In genomic region chr1:183648042-183648441, GRCh38 we compare ENCODE assay signal across 26 cellular contexts. TPM values are rescaled to one million over a fixed set of nuclear protein-coding genes. Genes with fewer than 3 reads are reported as not detected.
DNase-seq lines count a peak whose midpoint lies in the region; ATAC-seq, FAIRE-seq and TF ChIP-seq lines count a peak whose summit lies in the region.
"Had no signal": no experiment of that assay in that cellular context is flagged by ENCODE, and none has a peak within 500 bp of the region (broad histone marks: within the 10 kb centered on the region; RNA-seq: fewer than 3 reads in every experiment).

No MANE protein-coding gene starts in this region.

- ATAC-seq in HepG2: no peak
- no peak for ATAC-seq in right lobe of liver
- ATAC-seq in activated CD8-positive, alpha-beta T cell treated with anti-CD3 and anti-CD28 coated beads for 36 hours: no peak
- ATAC-seq in GM19395 (IDR thresholded peaks at IDR 0.05; ENCODE audit: unreplicated experiment): no peak
- ATAC-seq: GM12878, HCT116, Right ventricle myocardium inferior had no signal

- H3K4me3 ChIP-seq in HepG2 (replicated peaks in 1 of 3; ENCODE audit: insufficient read depth in 1 of 3, low read depth in 2 of 3, low read length in 3 of 3) (no peak overlapping the region), right lobe of liver (no peak overlapping the region), SK-N-MC (peak overlapping the region; percentile 73), endocrine pancreas (ENCODE audit: control insufficient read depth, insufficient read depth, low read length) (peak overlapping the region; percentile 28), tibial nerve (no peak overlapping the region)
- H3K4me3 ChIP-seq: GM12878, PC-9 had no signal

- no peaks in the 10 kb centered on the region for H3K27me3 ChIP-seq in HepG2 (ENCODE audit: control insufficient read depth in 1 of 2, insufficient read depth in 2 of 2, low read length in 2 of 2)
- no peaks in the 10 kb centered on the region for H3K27me3 ChIP-seq in right lobe of liver
- H3K27me3 ChIP-seq in endocrine pancreas (ENCODE audit: control insufficient read depth, insufficient read depth, low read length): no peaks in the 10 kb centered on the region
- H3K27me3 ChIP-seq in tibial nerve: no peaks in the 10 kb centered on the region

- no peak for DNase-seq in HepG2 (ENCODE audit: low spot score)
- DNase-seq in right lobe of liver: no peak
- DNase-seq in SK-N-MC (ENCODE audit: low read depth, low spot score): no peak
- DNase-seq in activated CD8-positive, alpha-beta T cell treated with anti-CD3 and anti-CD28 coated beads for 36 hours: no peak
- DNase-seq in tibial nerve (ENCODE audit: low spot score in 2 of 2): no peak
- DNase-seq: CD4-positive, alpha-beta memory T cell; COR-L47; GDM1; Karpas-422; NCI-H1092; NCI-H1417 treated with DMSO at 0.1 percent for 48 hours; NCI-H1694 treated with DMSO at 0.1 percent for 48 hours; NCI-H2081; NCI-H446 treated with DMSO at 0.1 percent for 48 hours; NCI-H526; PC-9 had no signal

- POLR2A ChIA-PET in HepG2 (lab: Yijun Ruan, JAX): no interaction called here
- POLR2A ChIA-PET in activated CD8-positive, alpha-beta T cell treated with anti-CD3 and anti-CD28 coated beads for 36 hours (lab: Charles Lee): interaction anchor here (0.6 kb wide), 1 partner anchor 1029 kb away, joined by 3 read pairs; no protein-coding TSS in a partner anchor

- no peaks in the 10 kb centered on the region for H3K9me3 Mint-ChIP-seq in activated CD8-positive, alpha-beta T cell treated with anti-CD3 and anti-CD28 coated beads for 36 hours
- H3K9me3 Mint-ChIP-seq: CD4-positive, alpha-beta memory T cell had no signal

- no peak overlapping the region for H3K4me3 Mint-ChIP-seq in activated CD8-positive, alpha-beta T cell treated with anti-CD3 and anti-CD28 coated beads for 36 hours
- H3K4me3 Mint-ChIP-seq: CD4-positive, alpha-beta memory T cell had no signal

- TF ChIP-seq EP300 in HepG2 (IDR thresholded peaks at IDR 0.05; ENCODE audit: low read depth in 2 of 2, low read length in 2 of 2) (no peak), HepG2 (CRISPR knock-in tag; IDR thresholded peaks at IDR 0.05; ENCODE audit: borderline replicate concordance) (no peak), tibial nerve (IDR thresholded peaks at IDR 0.05) (no peak)

- intact Hi-C loops in HepG2 (cut with micrococcal nuclease; ENCODE audit: unreplicated experiment): no loop called here
- intact Hi-C loops in right lobe of liver (cut with DNase I): no loop called here
- intact Hi-C loops in activated CD8-positive, alpha-beta T cell treated with anti-CD3 and anti-CD28 coated beads for 36 hours (cut with micrococcal nuclease): no loop called here

- no peaks in the 10 kb centered on the region for H3K9me3 ChIP-seq in HepG2 (ENCODE audit: low read length)
- no peaks in the 10 kb centered on the region for H3K9me3 ChIP-seq in right lobe of liver
- no peaks in the 10 kb centered on the region for H3K9me3 ChIP-seq in SK-N-MC (ENCODE audit: low read depth, low read length)
- no peaks in the 10 kb centered on the region for H3K9me3 ChIP-seq in endocrine pancreas (ENCODE audit: control insufficient read depth, low read length)
- no peaks in the 10 kb centered on the region for H3K9me3 ChIP-seq in tibial nerve

- H3K36me3 Mint-ChIP-seq in activated CD8-positive, alpha-beta T cell treated with anti-CD3 and anti-CD28 coated beads for 36 hours (ENCODE audit: low read depth): no peaks in the 10 kb centered on the region
- H3K36me3 Mint-ChIP-seq: CD4-positive, alpha-beta memory T cell had no signal

- H3K27ac Mint-ChIP-seq in activated CD8-positive, alpha-beta T cell treated with anti-CD3 and anti-CD28 coated beads for 36 hours: no peak overlapping the region
- H3K27ac Mint-ChIP-seq: CD4-positive, alpha-beta memory T cell had no signal

- in situ Hi-C loops in HepG2 (cut with HindIII; ENCODE audit: extremely low pct_ligation_motif_present, low pct_unique_long_range_greater_than_20kb): loop anchor here (10.0 kb wide), 1 partner anchor 47 kb away; no protein-coding TSS in a partner anchor

- TF ChIP-seq POLR2A in HepG2 (IDR thresholded peaks at IDR 0.05; ENCODE audit: insufficient read depth in 1 of 2, low read depth in 2 of 2, low read length in 2 of 2): no peak
- TF ChIP-seq POLR2A in right lobe of liver (IDR thresholded peaks at IDR 0.05): no peak
- no peak for TF ChIP-seq POLR2A in tibial nerve (IDR thresholded peaks at IDR 0.05)

- no peak for TF ChIP-seq RAD21 in HepG2 (CRISPR knock-in tag; IDR thresholded peaks at IDR 0.05)

- BruUV-seq in HepG2 (replicated peaks; lab: Mats Ljungman, UMichigan): no TSS peak

- H3K4me1 ChIP-seq in HepG2 (ENCODE audit: insufficient read depth, low read length): peaks cover 22% of the 10 kb centered on the region
- peaks cover 0 to 5% (median 0%) of the 10 kb centered on the region in 4 donors for H3K4me1 ChIP-seq in right lobe of liver
- H3K4me1 ChIP-seq in endocrine pancreas (ENCODE audit: control insufficient read depth, insufficient read depth, low read length): peaks cover 3% of the 10 kb centered on the region
- H3K4me1 ChIP-seq in tibial nerve: peaks cover 0 to 16% (median 0%) of the 10 kb centered on the region in 4 donors

- FAIRE-seq in HepG2 (lab: Jason Lieb, UNC): no peak
- FAIRE-seq: A204.1, GM12878 had no signal

- H3K79me2 ChIP-seq in HepG2 (ENCODE audit: insufficient read depth, low read length): no peaks in the 10 kb centered on the region

- no peaks in the 10 kb centered on the region; a peak in 1 of 5 replicates for H3K36me3 ChIP-seq in HepG2 (replicated peaks in 1 of 2; ENCODE audit: control insufficient read depth in 1 of 2, insufficient read depth in 2 of 2, low read length in 2 of 2)
- H3K36me3 ChIP-seq in right lobe of liver: no peaks in the 10 kb centered on the region
- H3K36me3 ChIP-seq in SK-N-MC (ENCODE audit: insufficient read depth, low read length): no peaks in the 10 kb centered on the region
- H3K36me3 ChIP-seq in endocrine pancreas (ENCODE audit: control insufficient read depth, insufficient read depth, low read length): no peaks in the 10 kb centered on the region
- H3K36me3 ChIP-seq in tibial nerve: no peaks in the 10 kb centered on the region

- peaks cover 19% of the 10 kb centered on the region for H3K4me1 Mint-ChIP-seq in activated CD8-positive, alpha-beta T cell treated with anti-CD3 and anti-CD28 coated beads for 36 hours (ENCODE audit: low read depth)

- 96% methylated on average over 8 of the region's 8 CpGs for WGBS in HepG2 (ENCODE audit: low lambda C conversion rate)
- WGBS in right lobe of liver (ENCODE audit: insufficient coverage, low coverage, low lambda C conversion rate, missing lambda C conversion rate): 89% methylated on average over 6 of the region's 8 CpGs
- WGBS in tibial nerve, 2 donors: 84 to 87% methylated on average over 8 of the region's 8 CpGs

- no peak overlapping the region for H3K9ac ChIP-seq in HepG2 (ENCODE audit: insufficient read depth, low read depth, low read length)
- peak overlapping the region; percentile 54 for H3K9ac ChIP-seq in SK-N-MC (ENCODE audit: insufficient read length)
- H3K9ac ChIP-seq in endocrine pancreas (ENCODE audit: control insufficient read depth, insufficient read depth, low read length): no peak overlapping the region

- CTCF ChIA-PET in HepG2 (lab: Yijun Ruan, JAX; ENCODE audit: low intra/inter-chr PET ratio, low total read pairs): no interaction called here
- CTCF ChIA-PET in activated CD8-positive, alpha-beta T cell treated with anti-CD3 and anti-CD28 coated beads for 36 hours (lab: Charles Lee): interaction anchor here (0.6 to 2.9 kb wide), 5 partner anchors 14 to 268 kb away, joined by 3 to 14 read pairs (median 6); no protein-coding TSS in a partner anchor

- no peak overlapping the region for H3K4me2 ChIP-seq in HepG2 (ENCODE audit: low read depth, low read length)
- H3K4me2 ChIP-seq: PC-9 had no signal

- TF ChIP-seq CTCF in HepG2 (CRISPR knock-in tag; IDR thresholded peaks at IDR 0.05): no peak
- TF ChIP-seq CTCF in right lobe of liver (IDR thresholded peaks at IDR 0.05): no peak
- no peak for TF ChIP-seq CTCF in activated CD8-positive, alpha-beta T cell treated with anti-CD3 and anti-CD28 coated beads for 36 hours (IDR thresholded peaks at IDR 0.05)
- no peak for TF ChIP-seq CTCF in tibial nerve (IDR thresholded peaks at IDR 0.05)

- H4K20me1 ChIP-seq in HepG2 (ENCODE audit: insufficient read depth, low read length): no peaks in the 10 kb centered on the region

- H2AFZ ChIP-seq in HepG2 (ENCODE audit: low read length): no peak overlapping the region
- H2AFZ ChIP-seq: PC-9 had no signal

- H3K27me3 Mint-ChIP-seq in activated CD8-positive, alpha-beta T cell treated with anti-CD3 and anti-CD28 coated beads for 36 hours: no peaks in the 10 kb centered on the region
- H3K27me3 Mint-ChIP-seq: CD4-positive, alpha-beta memory T cell had no signal

- H3K27ac ChIP-seq in HepG2 (ENCODE audit: extremely low read length, insufficient read depth, low read length) (no peak overlapping the region), right lobe of liver (no peak overlapping the region), SK-N-MC (peak overlapping the region; percentile 91), tibial nerve (no peak overlapping the region)
- H3K27ac ChIP-seq: HL-60, PC-9 had no signal

RNA-seq across cellular contexts. Expression of gene APOBEC4, which starts 5.1 kb away (rescaled TPM):
- total RNA-seq in HepG2 (2016; rRNA removed; fragmentation: Illumina TruSeq; extraction: Trizol) (not detected in 2 replicates), right lobe of liver (not detected), tibial nerve (not detected)
- not detected in 2 replicates for total RNA-seq in HepG2 (2016; cell fraction: cytosol; rRNA removed; fragmentation: Illumina TruSeq; extraction: Trizol; ENCODE audit: low read depth)
- total RNA-seq in HepG2 (2016; cell fraction: insoluble cytoplasmic fraction; rRNA removed; fragmentation: Illumina TruSeq; extraction: Trizol): not detected in 2 replicates
- not detected in 2 replicates for total RNA-seq in HepG2 (2016; cell fraction: membrane; rRNA removed; fragmentation: Illumina TruSeq; extraction: Trizol)
- total RNA-seq in HepG2 (2016; cell fraction: nucleus; rRNA removed; fragmentation: Illumina TruSeq; extraction: Trizol): not detected in 2 replicates
- not detected in 2 replicates for polyA plus RNA-seq in HepG2 (2011; rRNA removed)
- not detected in 2 replicates for polyA plus RNA-seq in HepG2 (2011; cell fraction: cytosol; rRNA removed)
- not detected in 2 replicates for polyA plus RNA-seq in HepG2 (2011; cell fraction: nucleus; rRNA removed)
- not detected in 2 replicates for polyA plus RNA-seq in HepG2 (2012)
- not detected in 2 replicates for polyA plus RNA-seq in HepG2 (2016; cell fraction: cytosol; fragmentation: Illumina TruSeq; extraction: Trizol; ENCODE audit: low read depth)
- polyA plus RNA-seq in HepG2 (2016; cell fraction: insoluble cytoplasmic fraction; fragmentation: Illumina TruSeq; extraction: Trizol; ENCODE audit: low read depth): not detected in 2 replicates
- not detected in 2 replicates for polyA plus RNA-seq in HepG2 (2016; cell fraction: membrane; fragmentation: Illumina TruSeq; extraction: Trizol; ENCODE audit: low read depth)
- not detected in 2 replicates for polyA plus RNA-seq in HepG2 (2016; cell fraction: nucleus; fragmentation: Illumina TruSeq; extraction: Trizol; ENCODE audit: insufficient read depth, low read depth)
- polyA minus RNA-seq in HepG2 (2011; rRNA and poly(A)+ RNA removed; ENCODE audit: low replicate concordance): not detected in 2 replicates
- not detected in 2 replicates for polyA minus RNA-seq in HepG2 (2011; cell fraction: cytosol; rRNA and poly(A)+ RNA removed)
- not detected in 2 replicates for polyA minus RNA-seq in HepG2 (2011; cell fraction: nucleus; rRNA and poly(A)+ RNA removed)
- not detected for total RNA-seq in activated CD8-positive, alpha-beta T cell treated with anti-CD3 and anti-CD28 coated beads for 36 hours
- total RNA-seq: CD4-positive, alpha-beta memory T cell; H4; PC-9; Right ventricle myocardium inferior; RPMI7951; SK-MEL-5 had no signal
- polyA plus RNA-seq: CD4-positive, alpha-beta memory T cell had no signal

RNA-seq across cellular contexts. Expression of gene ARPC5, which starts 12.5 kb away (rescaled TPM):
- total RNA-seq in HepG2 (2016; rRNA removed; fragmentation: Illumina TruSeq; extraction: Trizol) (106 and 148 TPM in 2 replicates), right lobe of liver (10 to 100 TPM; 23.6 to 70.5 (median 41.3) TPM), tibial nerve (100 to 1,000 TPM in 1 of 4 donors, 10 to 100 TPM in 3; 71.8 to 102 (median 78.7) TPM)
- total RNA-seq in HepG2 (2016; cell fraction: cytosol; rRNA removed; fragmentation: Illumina TruSeq; extraction: Trizol; ENCODE audit: low read depth): 8.0 and 11.5 TPM in 2 replicates
- 110 and 163 TPM in 2 replicates for total RNA-seq in HepG2 (2016; cell fraction: insoluble cytoplasmic fraction; rRNA removed; fragmentation: Illumina TruSeq; extraction: Trizol)
- total RNA-seq in HepG2 (2016; cell fraction: membrane; rRNA removed; fragmentation: Illumina TruSeq; extraction: Trizol): 39.6 and 47.2 TPM in 2 replicates
- 45.8 TPM in 2 replicates for total RNA-seq in HepG2 (2016; cell fraction: nucleus; rRNA removed; fragmentation: Illumina TruSeq; extraction: Trizol)
- 40.1 and 48.4 TPM in 2 replicates for polyA plus RNA-seq in HepG2 (2011; rRNA removed)
- polyA plus RNA-seq in HepG2 (2011; cell fraction: cytosol; rRNA removed): 21.1 and 33.4 TPM in 2 replicates
- 7.7 and 10.0 TPM in 2 replicates for polyA plus RNA-seq in HepG2 (2011; cell fraction: nucleus; rRNA removed)
- polyA plus RNA-seq in HepG2 (2012): 50.2 and 53.9 TPM in 2 replicates
- polyA plus RNA-seq in HepG2 (2016; cell fraction: cytosol; fragmentation: Illumina TruSeq; extraction: Trizol; ENCODE audit: low read depth): 8.8 and 9.5 TPM in 2 replicates
- 146 and 157 TPM in 2 replicates for polyA plus RNA-seq in HepG2 (2016; cell fraction: insoluble cytoplasmic fraction; fragmentation: Illumina TruSeq; extraction: Trizol; ENCODE audit: low read depth)
- 29.5 and 30.2 TPM in 2 replicates for polyA plus RNA-seq in HepG2 (2016; cell fraction: membrane; fragmentation: Illumina TruSeq; extraction: Trizol; ENCODE audit: low read depth)
- 58.8 and 62.7 TPM in 2 replicates for polyA plus RNA-seq in HepG2 (2016; cell fraction: nucleus; fragmentation: Illumina TruSeq; extraction: Trizol; ENCODE audit: insufficient read depth, low read depth)
- polyA minus RNA-seq in HepG2 (2011; rRNA and poly(A)+ RNA removed; ENCODE audit: low replicate concordance): 16.7 and 70.1 TPM in 2 replicates
- 28.3 and 29.7 TPM in 2 replicates for polyA minus RNA-seq in HepG2 (2011; cell fraction: cytosol; rRNA and poly(A)+ RNA removed)
- 44.3 and 44.4 TPM in 2 replicates for polyA minus RNA-seq in HepG2 (2011; cell fraction: nucleus; rRNA and poly(A)+ RNA removed)
- total RNA-seq in activated CD8-positive, alpha-beta T cell treated with anti-CD3 and anti-CD28 coated beads for 36 hours: 100 to 1,000 TPM; 128 to 134 TPM

RNA-seq across cellular contexts. Expression of gene NCF2, which starts 57.8 kb away (rescaled TPM):
- 0.46 and 1.1 TPM in 2 replicates for total RNA-seq in HepG2 (2016; rRNA removed; fragmentation: Illumina TruSeq; extraction: Trizol)
- 0.26 and 0.30 TPM in 2 replicates for total RNA-seq in HepG2 (2016; cell fraction: cytosol; rRNA removed; fragmentation: Illumina TruSeq; extraction: Trizol; ENCODE audit: low read depth)
- total RNA-seq in HepG2 (2016; cell fraction: insoluble cytoplasmic fraction; rRNA removed; fragmentation: Illumina TruSeq; extraction: Trizol): 0.37 and 0.41 TPM in 2 replicates
- total RNA-seq in HepG2 (2016; cell fraction: membrane; rRNA removed; fragmentation: Illumina TruSeq; extraction: Trizol): 0.14 and 0.19 TPM in 2 replicates
- total RNA-seq in HepG2 (2016; cell fraction: nucleus; rRNA removed; fragmentation: Illumina TruSeq; extraction: Trizol): not detected in 2 replicates
- 0.18 and 0.25 TPM in 2 replicates for polyA plus RNA-seq in HepG2 (2011; rRNA removed)
- 0.50 and 0.68 TPM in 2 replicates for polyA plus RNA-seq in HepG2 (2011; cell fraction: cytosol; rRNA removed)
- 0.10 and 0.35 TPM in 2 replicates for polyA plus RNA-seq in HepG2 (2011; cell fraction: nucleus; rRNA removed)
- polyA plus RNA-seq in HepG2 (2012): 0.21 and 0.25 TPM in 2 replicates
- 0.14 and 0.24 TPM in 2 replicates for polyA plus RNA-seq in HepG2 (2016; cell fraction: cytosol; fragmentation: Illumina TruSeq; extraction: Trizol; ENCODE audit: low read depth)
- polyA plus RNA-seq in HepG2 (2016; cell fraction: insoluble cytoplasmic fraction; fragmentation: Illumina TruSeq; extraction: Trizol; ENCODE audit: low read depth): 0.27 and 1.4 TPM in 2 replicates
- polyA plus RNA-seq in HepG2 (2016; cell fraction: membrane; fragmentation: Illumina TruSeq; extraction: Trizol; ENCODE audit: low read depth): 0.43 and 0.53 TPM in 2 replicates
- polyA plus RNA-seq in HepG2 (2016; cell fraction: nucleus; fragmentation: Illumina TruSeq; extraction: Trizol; ENCODE audit: insufficient read depth, low read depth): 0.72 TPM in 1 of 2 replicates, not detected in the other
- polyA minus RNA-seq in HepG2 (2011; rRNA and poly(A)+ RNA removed; ENCODE audit: low replicate concordance): 3.3 TPM in 1 of 2 replicates, not detected in the other
- not detected in 2 replicates for polyA minus RNA-seq in HepG2 (2011; cell fraction: cytosol; rRNA and poly(A)+ RNA removed)
- polyA minus RNA-seq in HepG2 (2011; cell fraction: nucleus; rRNA and poly(A)+ RNA removed): not detected in 2 replicates
- 10 to 100 TPM in 3 of 6 experiments, 1 to 10 TPM in 3; 3.0 to 11.4 (median 7.9) TPM for total RNA-seq in right lobe of liver
- total RNA-seq in activated CD8-positive, alpha-beta T cell treated with anti-CD3 and anti-CD28 coated beads for 36 hours: 1 to 10 TPM; 4.2 to 4.7 TPM
- total RNA-seq in tibial nerve: 10 to 100 TPM in 3 of 4 donors, 1 to 10 TPM in 1; 9.6 to 21.0 (median 17.1) TPM
- total RNA-seq: RPMI7951 had no signal

Comparison
In these comparisons a context has a peak if more than half of its experiments do, and no peak if none do; other contexts are left out.
1. H3K4me3 ChIP-seq: peak in SK-N-MC (single experiment) and endocrine pancreas (single experiment); none in HepG2 (0 of 3), right lobe of liver (0 of 3) and tibial nerve (0 of 4).